Comparison of ENCODE assay signal across 10 cellular contexts in genomic region chr2:98664323-98664722, GRCh38. TPM values are rescaled to one million over a fixed set of nuclear protein-coding genes. Genes with fewer than 3 reads are reported as not detected.
DNase-seq lines count a peak whose midpoint lies in the region; ATAC-seq, FAIRE-seq and TF ChIP-seq lines count a peak whose summit lies in the region.
"Had no signal": no experiment of that assay in that cellular context is flagged by ENCODE, and none has a peak within 500 bp of the region (broad histone marks: within the 10 kb centered on the region; RNA-seq: fewer than 3 reads in every experiment).

No MANE protein-coding gene starts in this region.

- no peak overlapping the region for H3K27ac ChIP-seq in GM12878 (ENCODE audit: control insufficient read depth, insufficient read depth)
- no peak overlapping the region for H3K27ac ChIP-seq in small intestine (ENCODE audit: low read depth in 1 of 2, low read length in 1 of 2)
- H3K27ac ChIP-seq: gastrocnemius medialis had no signal

- intact Hi-C loops in GM12878 (cut with micrococcal nuclease; ENCODE audit: unreplicated experiment) = no loop called here
- intact Hi-C loops in Right ventricle myocardium inferior (cut with DNase I) = no loop called here

- in situ Hi-C loops in GM12878 (cut with MboI) = no loop called here

- peak; percentile 26 for DNase-seq in HuH-7.5 (ENCODE audit: low spot score)
- DNase-seq in SW480 (ENCODE audit: low spot score) = peak; percentile 92
- no peak for DNase-seq in GM12878 (ENCODE audit: low read depth, low spot score)
- peak; percentile 62 for DNase-seq in small intestine
- no peak for DNase-seq in NCI-H2029 treated with DMSO at 0.1 percent for 48 hours (lab: John Stamatoyannopoulos, UW)
- no peak for DNase-seq in RPMI8226
- no peak for DNase-seq in NCI-H524 (lab: John Stamatoyannopoulos, UW)
- DNase-seq in Right ventricle myocardium inferior (ENCODE audit: missing footprints) = no peak
- DNase-seq: gastrocnemius medialis, stomach had no signal

- TF ChIP-seq RAD21 in GM12878 (IDR thresholded peaks at IDR 0.05; ENCODE audit: insufficient read depth, low read depth, low read length) = no peak

- H3K4me2 ChIP-seq in GM12878 (ENCODE audit: control insufficient read depth, insufficient read depth) = no peak overlapping the region

- BruUV-seq in GM12878 (replicated peaks; lab: Mats Ljungman, UMichigan) = no TSS peak

- H3K36me3 ChIP-seq in GM12878 (ENCODE audit: control insufficient read depth in 2 of 2, insufficient read depth in 2 of 2, low read length in 1 of 2) = no peaks in the 10 kb centered on the region; a peak in 2 of 4 replicates
- peaks cover 0 to 7% of the 10 kb centered on the region in 2 donors for H3K36me3 ChIP-seq in small intestine (ENCODE audit: control insufficient read depth in 2 of 2, insufficient read depth in 2 of 2, low read length in 2 of 2)

- H3K4me3 ChIP-seq in GM12878 (no peak overlapping the region), small intestine (ENCODE audit: low read depth in 1 of 2, low read length in 2 of 2) (no peak overlapping the region)
- H3K4me3 ChIP-seq: gastrocnemius medialis, stomach had no signal

- CTCF ChIA-PET in GM12878 (lab: Yijun Ruan, JAX) = interaction anchor here (0.8 to 1.5 kb wide), 2 partner anchors 9 to 15 kb away, joined by 4 to 5 read pairs; no protein-coding TSS in a partner anchor

- H3K27me3 ChIP-seq in GM12878 (replicated peaks in 1 of 2; ENCODE audit: control insufficient read depth in 2 of 2, insufficient read depth in 2 of 2, low read length in 1 of 2) (no peaks in the 10 kb centered on the region), small intestine (ENCODE audit: control insufficient read depth in 2 of 2, insufficient read depth in 2 of 2, low read length in 2 of 2) (no peaks in the 10 kb centered on the region)
- H3K27me3 ChIP-seq: gastrocnemius medialis, stomach had no signal

- no peak for TF ChIP-seq POLR2A in GM12878 (IDR thresholded peaks at IDR 0.05; ENCODE audit: low read depth, low read length)

- H3K79me2 ChIP-seq in GM12878 (ENCODE audit: control insufficient read depth, insufficient read depth, low read length) = no peaks in the 10 kb centered on the region

- H2AFZ ChIP-seq in GM12878 (ENCODE audit: control insufficient read depth, low read depth, low read length) = no peak overlapping the region

- SMC1A ChIA-PET in GM12878 (lab: Charles Lee; ENCODE audit: uncharacterized antibody, unreplicated experiment) = no interaction called here

- POLR2A ChIA-PET in GM12878 (lab: Charles Lee) = no interaction called here

- H3K9me3 ChIP-seq in GM12878 (replicated peaks; ENCODE audit: control insufficient read depth, insufficient read depth, low read length) (no peaks in the 10 kb centered on the region; the same call in 2 of the 3 replicates), small intestine (ENCODE audit: control insufficient read depth, low read depth) (no peaks in the 10 kb centered on the region)
- H3K9me3 ChIP-seq: stomach had no signal

- WGBS in GM12878 (ENCODE audit: insufficient coverage, insufficient replicate concordance, low lambda C conversion rate, missing lambda C conversion rate) = 22% methylated on average over 3 of the region's 3 CpGs
- 67 to 82% (median 74%) methylated on average over 3 of the region's 3 CpGs for WGBS in small intestine, 3 donors

- RAD21 ChIA-PET in GM12878 (lab: Charles Lee; ENCODE audit: unreplicated experiment) = no interaction called here

- TF ChIP-seq CTCF in GM12878 (IDR thresholded peaks at IDR 0.05 in 2 of 3, conservative IDR thresholded peaks at IDR 0.05 in 1 of 3; ENCODE audit: control insufficient read depth in 2 of 3, extremely low read depth in 1 of 3, insufficient read depth in 1 of 3, low read depth in 3 of 3, low read length in 3 of 3) = no peak

- no peaks in the 10 kb centered on the region for H4K20me1 ChIP-seq in GM12878 (ENCODE audit: control insufficient read depth, insufficient read depth)

- peak; percentile 38 for FAIRE-seq in GM12878 (lab: Jason Lieb, UNC)
- no peak for FAIRE-seq in small intestine (lab: Jason Lieb, UNC)

- H3K9ac ChIP-seq in GM12878 (ENCODE audit: control insufficient read depth, insufficient read depth, low read length) = no peak overlapping the region

- H3K4me1 ChIP-seq in GM12878 (ENCODE audit: control insufficient read depth, insufficient read depth, low read length) (no peaks in the 10 kb centered on the region), small intestine (ENCODE audit: control insufficient read depth in 2 of 2, insufficient read depth in 1 of 2, low read depth in 1 of 2, low read length in 1 of 2) (no peaks in the 10 kb centered on the region)
- H3K4me1 ChIP-seq: gastrocnemius medialis had no signal

- ATAC-seq in GM12878 (no peak), Right ventricle myocardium inferior (no peak)

- no peak for TF ChIP-seq EP300 in GM12878 (IDR thresholded peaks at IDR 0.05; ENCODE audit: borderline replicate concordance in 1 of 2, control insufficient read depth in 1 of 2, low read depth in 2 of 2, low read length in 2 of 2)

TF ChIP-seq in GM12878, 131 proteins besides CTCF, POLR2A, EP300 and RAD21 (continues in another document):
- TF ChIP-seq SPI1 (IDR thresholded peaks at IDR 0.05; ENCODE audit: borderline replicate concordance, insufficient read depth, low read depth, low read length) (no peak), YBX1 (IDR thresholded peaks at IDR 0.05) (no peak), ZNF274 (IDR thresholded peaks at IDR 0.05; ENCODE audit: insufficient read depth, insufficient read length) (no peak), SIX5 (IDR thresholded peaks at IDR 0.05; ENCODE audit: low read depth, low read length, severe bottlenecking) (no peak), USF2 (IDR thresholded peaks at IDR 0.05; ENCODE audit: borderline replicate concordance, low read depth, low read length) (no peak)

RNA-seq across cellular contexts. Expression of gene UNC50, which starts 55.9 kb away (rescaled TPM):
- 58.0 and 61.0 TPM in 2 replicates for total RNA-seq in GM12878 (2013; cell fraction: nucleolus; rRNA removed)
- total RNA-seq in GM12878 (2014; rRNA removed) (34.6 and 34.8 TPM in 2 replicates), GM12878 (2014; rRNA removed; fragmentation: Illumina TruSeq; extraction: Trizol) (27.9 and 28.0 TPM in 2 replicates), GM12878 (2021) (25.5 and 25.8 TPM in 2 replicates), Right ventricle myocardium inferior (27.9 TPM)
- polyA plus RNA-seq in GM12878 (2011; ENCODE audit: low read depth) = 15.3 TPM
- polyA plus RNA-seq in GM12878 (2011; rRNA removed) (60.3 and 77.1 TPM in 2 replicates), GM12878 (2014; fragmentation: Illumina TruSeq; extraction: Trizol) (34.8 and 42.4 TPM in 2 replicates), GM12878 (2014; fragmentation: Nextera tagmentation; extraction: Ambion mirVana) (10 to 100 TPM; 40.8 to 59.5 TPM), GM12878 (2014; rRNA removed) (33.1 TPM in 2 replicates), GM12878 (2016; fragmentation: Nextera tagmentation; extraction: Ambion mirVana) (10 to 100 TPM; 68.1 to 76.3 TPM), small intestine (10 to 100 TPM; 17.0 to 33.9 (median 20.8) TPM)
- polyA plus RNA-seq in GM12878 (2011; cell fraction: cytosol; rRNA removed) = 22.9 and 32.3 TPM in 2 replicates
- 38.9 and 45.6 TPM in 2 replicates for polyA plus RNA-seq in GM12878 (2011; cell fraction: nucleus; rRNA removed)
- polyA plus RNA-seq in GM12878 (2012) = 23.9 and 26.4 TPM in 2 replicates
- 13.5 and 14.5 TPM in 2 replicates for polyA minus RNA-seq in GM12878 (2011; rRNA and poly(A)+ RNA removed)
- polyA minus RNA-seq in GM12878 (2011; cell fraction: cytosol; rRNA and poly(A)+ RNA removed) = 4.0 and 7.1 TPM in 2 replicates
- polyA minus RNA-seq in GM12878 (2011; cell fraction: nucleus; rRNA and poly(A)+ RNA removed) = 16.3 and 22.8 TPM in 2 replicates

RNA-seq across cellular contexts. Expression of gene COA5, which starts 56.0 kb away (rescaled TPM):
- 37.3 and 39.2 TPM in 2 replicates for total RNA-seq in GM12878 (2013; cell fraction: nucleolus; rRNA removed)
- 35.5 and 41.7 TPM in 2 replicates for total RNA-seq in GM12878 (2014; rRNA removed)
- total RNA-seq in GM12878 (2014; rRNA removed; fragmentation: Illumina TruSeq; extraction: Trizol) = 22.9 and 24.0 TPM in 2 replicates
- 26.9 and 29.7 TPM in 2 replicates for total RNA-seq in GM12878 (2021)
- 12.5 TPM for polyA plus RNA-seq in GM12878 (2011; ENCODE audit: low read depth)
- 49.9 and 90.9 TPM in 2 replicates for polyA plus RNA-seq in GM12878 (2011; rRNA removed)
- polyA plus RNA-seq in GM12878 (2011; cell fraction: cytosol; rRNA removed) = 20.4 and 23.6 TPM in 2 replicates
- 29.8 and 34.9 TPM in 2 replicates for polyA plus RNA-seq in GM12878 (2011; cell fraction: nucleus; rRNA removed)
- polyA plus RNA-seq in GM12878 (2012) = 37.0 and 43.2 TPM in 2 replicates
- polyA plus RNA-seq in GM12878 (2014; fragmentation: Illumina TruSeq; extraction: Trizol) = 20.7 and 21.4 TPM in 2 replicates
- polyA plus RNA-seq in GM12878 (2014; fragmentation: Nextera tagmentation; extraction: Ambion mirVana) = 10 to 100 TPM; 21.4 to 40.3 TPM
- 42.8 and 49.3 TPM in 2 replicates for polyA plus RNA-seq in GM12878 (2014; rRNA removed)
- 10 to 100 TPM; 58.8 to 63.3 TPM for polyA plus RNA-seq in GM12878 (2016; fragmentation: Nextera tagmentation; extraction: Ambion mirVana)
- 5.3 and 7.0 TPM in 2 replicates for polyA minus RNA-seq in GM12878 (2011; rRNA and poly(A)+ RNA removed)
- polyA minus RNA-seq in GM12878 (2011; cell fraction: cytosol; rRNA and poly(A)+ RNA removed) = 4.8 and 6.5 TPM in 2 replicates
- polyA minus RNA-seq in GM12878 (2011; cell fraction: nucleus; rRNA and poly(A)+ RNA removed) = 12.6 and 22.5 TPM in 2 replicates
- 10 to 100 TPM; 29.7 to 42.5 (median 31.1) TPM for polyA plus RNA-seq in small intestine
- total RNA-seq in Right ventricle myocardium inferior = 25.6 TPM

Comparison
In these comparisons a context has a peak if more than half of its experiments do, and no peak if none do; other contexts are left out.
1. DNase-seq: peak in HuH-7.5 (single experiment), SW480 (single experiment) and small intestine (single experiment); none in GM12878 (single experiment), NCI-H2029 treated with DMSO at 0.1 percent for 48 hours (single experiment), RPMI8226 (single experiment), NCI-H524 (0 of 2) and Right ventricle myocardium inferior (single experiment).